ENCODE assay signal across 8 cellular contexts in genomic region chr19:19062454-19063182, GRCh38. TPM values are rescaled to one million over a fixed set of nuclear protein-coding genes. Genes with fewer than 3 reads are reported as not detected.
DNase-seq lines count a peak whose midpoint lies in the region; ATAC-seq lines count a peak whose summit lies in the region.

No MANE protein-coding gene starts in this region.

- H3K27me3 ChIP-seq in HUES6 (ENCODE audit: control insufficient read depth, insufficient read depth, low read length) (peaks cover 26% of the 10 kb centered on the region), skeletal muscle satellite cell (ENCODE audit: control insufficient read depth, insufficient read depth, low read length) (no peaks in the 10 kb centered on the region)

- peak overlapping the region; percentile 79 for H3K4me3 Mint-ChIP-seq in activated CD4-positive, alpha-beta memory T cell treated with anti-CD3 and anti-CD28 coated beads for 36 hours

- peaks cover 29% of the 10 kb centered on the region for H3K4me1 Mint-ChIP-seq in activated CD4-positive, alpha-beta memory T cell treated with anti-CD3 and anti-CD28 coated beads for 36 hours (ENCODE audit: low read depth)

- H3K36me3 Mint-ChIP-seq in activated CD4-positive, alpha-beta memory T cell treated with anti-CD3 and anti-CD28 coated beads for 36 hours, result peaks cover 7% of the 10 kb centered on the region

- no peaks in the 10 kb centered on the region for H3K27me3 Mint-ChIP-seq in activated CD4-positive, alpha-beta memory T cell treated with anti-CD3 and anti-CD28 coated beads for 36 hours

- H3K27ac ChIP-seq in HUES6 (ENCODE audit: low read depth, low read length), result no peak overlapping the region

- intact Hi-C loops in activated CD4-positive, alpha-beta memory T cell treated with anti-CD3 and anti-CD28 coated beads for 36 hours (cut with micrococcal nuclease), result loop anchor here (1.0 to 5.0 kb wide), 5 partner anchors 76 to 426 kb away; partner anchors contain the start of genes BORCS8, COPE, DDX49 and RFXANK

- H3K4me2 ChIP-seq in skeletal muscle satellite cell (ENCODE audit: low read length), result peak overlapping the region; percentile 90

- H3K4me3 ChIP-seq in HUES6 (ENCODE audit: low read depth, low read length) (peak overlapping the region; percentile 63), skeletal muscle satellite cell (ENCODE audit: low read length) (peak overlapping the region; percentile 69)

- peak overlapping the region; percentile 65 for H3K9ac ChIP-seq in HUES6 (ENCODE audit: low read length)
- peak overlapping the region; percentile 33 for H3K9ac ChIP-seq in skeletal muscle satellite cell (ENCODE audit: low read depth, low read length)

- DNase-seq in Ammon's horn (ENCODE audit: low spot score), result peak; percentile 37
- peak; percentile 44 for DNase-seq in activated CD4-positive, alpha-beta memory T cell treated with anti-CD3 and anti-CD28 coated beads for 36 hours
- peak; percentile 58 for DNase-seq in hepatic stellate cell (ENCODE audit: low spot score)
- DNase-seq in activated effector memory CD4-positive, alpha-beta T cell treated with anti-CD3 and anti-CD28 coated beads, Interleukin-2, amount 50 U/mL, for 16 hours, result no peak
- no peak for DNase-seq in NCI-H345 treated with DMSO at 0.1 percent for 48 hours (lab: John Stamatoyannopoulos, UW; ENCODE audit: unreplicated experiment)

- POLR2A ChIA-PET in activated CD4-positive, alpha-beta memory T cell treated with anti-CD3 and anti-CD28 coated beads for 36 hours (lab: Charles Lee), result interaction anchor here (0.9 to 2.1 kb wide), 3 partner anchors 27 to 230 kb away, joined by 3 to 5 read pairs (median 4); partner anchors contain the start of genes COPE and DDX49

- H3K9me3 ChIP-seq in HUES6 (ENCODE audit: control insufficient read depth, insufficient read depth, low read depth, low read length) (no peaks in the 10 kb centered on the region), skeletal muscle satellite cell (replicated peaks; ENCODE audit: low read length) (no peaks in the 10 kb centered on the region)

- ATAC-seq in GM18517 (IDR thresholded peaks at IDR 0.05; ENCODE audit: unreplicated experiment), result no peak

- CTCF ChIA-PET in activated CD4-positive, alpha-beta memory T cell treated with anti-CD3 and anti-CD28 coated beads for 36 hours (lab: Charles Lee), result interaction anchor here (1.2 to 4.5 kb wide), 4 partner anchors 10 to 143 kb away, joined by 3 to 26 read pairs (median 4); partner anchors contain the start of genes COPE and DDX49

- H3K9me3 Mint-ChIP-seq in activated CD4-positive, alpha-beta memory T cell treated with anti-CD3 and anti-CD28 coated beads for 36 hours, result no peaks in the 10 kb centered on the region

- H3K4me1 ChIP-seq in HUES6 (ENCODE audit: control insufficient read depth, insufficient read depth, low read length) (peaks cover 23% of the 10 kb centered on the region), skeletal muscle satellite cell (ENCODE audit: control insufficient read depth, insufficient read depth, low read length) (peaks cover 30% of the 10 kb centered on the region)

- H3K27ac Mint-ChIP-seq in activated CD4-positive, alpha-beta memory T cell treated with anti-CD3 and anti-CD28 coated beads for 36 hours, result peak overlapping the region; percentile 72

- peaks cover 23% of the 10 kb centered on the region for H3K36me3 ChIP-seq in HUES6 (ENCODE audit: control insufficient read depth, insufficient read depth, low read length)
- H3K36me3 ChIP-seq in skeletal muscle satellite cell (ENCODE audit: insufficient read depth, low read length), result peaks cover 21% of the 10 kb centered on the region

RNA-seq across cellular contexts. Expression of gene SLC25A42, which starts 1.2 kb away (rescaled TPM):
- 10 to 100 TPM; 12.2 to 12.4 TPM for total RNA-seq in activated CD4-positive, alpha-beta memory T cell treated with anti-CD3 and anti-CD28 coated beads for 36 hours
- total RNA-seq in skeletal muscle satellite cell (2012; rRNA removed), result 5.1 and 6.3 TPM in 2 replicates

RNA-seq across cellular contexts. Expression of gene ARMC6, which starts 29.2 kb away (rescaled TPM):
- total RNA-seq in activated CD4-positive, alpha-beta memory T cell treated with anti-CD3 and anti-CD28 coated beads for 36 hours, result 10 to 100 TPM; 24.4 to 26.2 TPM
- total RNA-seq in skeletal muscle satellite cell (2012; rRNA removed), result 49.7 and 55.3 TPM in 2 replicates

RNA-seq across cellular contexts. Expression of gene SUGP2, which starts 29.3 kb away (rescaled TPM):
- 100 to 1,000 TPM in 1 of 2 experiments, 10 to 100 TPM in 1; 98.1 to 102 TPM for total RNA-seq in activated CD4-positive, alpha-beta memory T cell treated with anti-CD3 and anti-CD28 coated beads for 36 hours
- 30.6 and 31.7 TPM in 2 replicates for total RNA-seq in skeletal muscle satellite cell (2012; rRNA removed)

Comparison
In these comparisons a context has a peak if more than half of its experiments do, and no peak if none do; other contexts are left out.
1. DNase-seq: peak in Ammon's horn (single experiment), activated CD4-positive, alpha-beta memory T cell treated with anti-CD3 and anti-CD28 coated beads for 36 hours (single experiment) and hepatic stellate cell (single experiment); none in activated effector memory CD4-positive, alpha-beta T cell treated with anti-CD3 and anti-CD28 coated beads, Interleukin-2, amount 50 U/mL, for 16 hours (single experiment) and NCI-H345 treated with DMSO at 0.1 percent for 48 hours (single experiment).